26 cellular contexts compared by ENCODE assay signal in the genomic region with DNA sequence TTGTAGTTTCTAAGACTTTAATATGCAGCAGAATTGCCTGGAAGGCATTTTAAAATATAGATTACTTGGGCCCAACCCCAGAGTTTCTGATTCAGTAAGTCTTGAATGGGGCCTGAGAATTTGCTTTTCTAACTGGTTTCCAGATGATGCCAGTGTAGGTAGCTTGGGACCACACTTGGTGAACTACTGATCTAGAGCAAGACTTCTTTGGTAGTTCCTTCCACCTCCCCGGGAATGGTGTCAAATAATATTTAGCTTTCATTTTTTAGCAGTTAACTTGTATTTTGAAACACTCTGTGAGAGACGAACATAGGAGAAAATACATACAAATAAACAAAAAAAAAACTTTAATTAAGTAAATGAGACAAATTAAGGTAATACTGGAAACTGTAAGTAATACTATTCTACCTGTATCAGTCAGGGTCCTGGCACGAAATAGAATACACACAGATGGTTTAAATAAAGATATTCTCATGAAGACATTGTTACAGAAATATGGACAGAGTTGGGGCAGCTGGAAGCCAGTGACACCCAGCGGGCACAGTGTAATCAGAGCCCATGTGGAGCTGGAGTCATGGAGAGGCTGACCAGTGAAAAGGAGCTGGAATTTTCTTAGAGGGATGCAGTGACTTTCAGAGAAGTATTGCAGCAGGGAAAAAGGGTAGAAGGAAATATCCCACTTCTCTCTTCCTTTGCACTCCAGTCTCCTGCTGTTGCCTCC.
"Had no signal": no experiment of that assay in that cellular context is flagged by ENCODE, and none has a peak within 500 bp of the region (broad histone marks: within the 10 kb centered on the region; RNA-seq: fewer than 3 reads in every experiment).

No MANE protein-coding gene starts in this region.

- H3K27ac ChIP-seq: KMS-11, SJCRH30, SK-N-MC had no signal

- ATAC-seq: activated CD4-positive, alpha-beta T cell treated with anti-CD3 and anti-CD28 coated beads for 36 hours; activated CD4-positive, CD25-positive, alpha-beta regulatory T cell treated with anti-CD3 and anti-CD28 coated beads, Interleukin-2, amount 50 U/mL, for 24 hours; activated CD8-positive, alpha-beta T cell treated with anti-CD3 and anti-CD28 coated beads, Interleukin-2, amount 10 ng/mL, durations not matched to agents 7 days and 5 days; WTC11 had no signal

- DNase-seq: activated CD4-positive, alpha-beta T cell treated with anti-CD3 and anti-CD28 coated beads for 36 hours; activated CD4-positive, alpha-beta T cell treated with anti-CD3 and anti-CD28 coated beads, Interleukin-2, amount 10 ng/mL, durations not matched to agents 7 days and 5 days; activated CD4-positive, alpha-beta T cell treated with anti-CD3 and anti-CD28 coated beads, Interleukin-2, amount 50 U/mL, for 48 hours; activated CD8-positive, alpha-beta T cell treated with anti-CD3 and anti-CD28 coated beads, Interleukin-2, amount 10 ng/mL, durations not matched to agents 7 days and 5 days; activated gamma-delta T cell; activated naive CD4-positive, alpha-beta T cell treated with Interleukin-2 at 50 U/mL for 16 hours; activated naive CD8-positive, alpha-beta T cell treated with anti-CD3 and anti-CD28 coated beads, Interleukin-2, amount 10 ng/mL, durations not matched to agents 7 days and 5 days; activated T-cell treated with anti-CD3 and anti-CD28 coated beads, Interleukin-2, amount 50 U/mL, for 24 hours; central memory CD4-positive, alpha-beta T cell; NCI-H1105; NCI-H1417 treated with DMSO at 0.1 percent for 48 hours; NCI-H187 treated with DMSO at 0.1 percent for 48 hours; NCI-H2081 treated with DMSO at 0.1 percent for 48 hours; NCI-H345; NCI-H524 treated with DMSO at 0.1 percent for 48 hours; SHP77 had no signal

- H3K27me3 Mint-ChIP-seq: activated CD4-positive, alpha-beta T cell treated with anti-CD3 and anti-CD28 coated beads for 36 hours; activated CD4-positive, alpha-beta T cell treated with anti-CD3 and anti-CD28 coated beads, Interleukin-2, amount 10 ng/mL, durations not matched to agents 7 days and 5 days; activated naive CD4-positive, alpha-beta T cell treated with anti-CD3 and anti-CD28 coated beads, Interleukin-2, amount 50 U/mL, for 24 hours; activated naive CD8-positive, alpha-beta T cell treated with anti-CD3 and anti-CD28 coated beads, Interleukin-2, amount 10 ng/mL, durations not matched to agents 7 days and 5 days; activated T-cell treated with anti-CD3 and anti-CD28 coated beads, Interleukin-2, amount 50 U/mL, for 24 hours had no signal

- H3K27ac Mint-ChIP-seq: activated CD4-positive, alpha-beta T cell treated with anti-CD3 and anti-CD28 coated beads for 36 hours; activated CD4-positive, alpha-beta T cell treated with anti-CD3 and anti-CD28 coated beads, Interleukin-2, amount 10 ng/mL, durations not matched to agents 7 days and 5 days; activated CD8-positive, alpha-beta T cell treated with anti-CD3 and anti-CD28 coated beads, Interleukin-2, amount 10 ng/mL, durations not matched to agents 7 days and 5 days; activated naive CD4-positive, alpha-beta T cell treated with anti-CD3 and anti-CD28 coated beads, Interleukin-2, amount 50 U/mL, for 24 hours; activated naive CD8-positive, alpha-beta T cell treated with anti-CD3 and anti-CD28 coated beads, Interleukin-2, amount 10 ng/mL, durations not matched to agents 7 days and 5 days; activated T-cell treated with anti-CD3 and anti-CD28 coated beads, Interleukin-2, amount 50 U/mL, for 24 hours; activated T-helper 2 cell treated with anti-CD3 and anti-CD28 coated beads, Interferon-gamma antibody, Interleukin-2, Interleukin-4, amounts not matched to agents 10 μg/mL and 5 μg/mL and 100 μg/mL, durations not matched to agents 14 hours and 24 hours and 36 hours; brain; WTC11 had no signal

- H3K36me3 Mint-ChIP-seq: activated naive CD4-positive, alpha-beta T cell treated with anti-CD3 and anti-CD28 coated beads, Interleukin-2, amount 50 U/mL, for 24 hours; activated naive CD8-positive, alpha-beta T cell treated with anti-CD3 and anti-CD28 coated beads, Interleukin-2, amount 10 ng/mL, durations not matched to agents 7 days and 5 days; brain; WTC11 had no signal

- FAIRE-seq: astrocyte, TTC549 had no signal

- H3K36me3 ChIP-seq: SJCRH30 had no signal

- H3K4me3 Mint-ChIP-seq: activated CD4-positive, alpha-beta T cell treated with anti-CD3 and anti-CD28 coated beads for 36 hours; activated CD4-positive, alpha-beta T cell treated with anti-CD3 and anti-CD28 coated beads, Interleukin-2, amount 10 ng/mL, durations not matched to agents 7 days and 5 days; activated CD8-positive, alpha-beta T cell treated with anti-CD3 and anti-CD28 coated beads, Interleukin-2, amount 10 ng/mL, durations not matched to agents 7 days and 5 days; activated naive CD4-positive, alpha-beta T cell treated with anti-CD3 and anti-CD28 coated beads, Interleukin-2, amount 50 U/mL, for 24 hours; activated naive CD8-positive, alpha-beta T cell treated with anti-CD3 and anti-CD28 coated beads, Interleukin-2, amount 10 ng/mL, durations not matched to agents 7 days and 5 days; activated T-cell treated with anti-CD3 and anti-CD28 coated beads, Interleukin-2, amount 50 U/mL, for 24 hours; brain; WTC11 had no signal

- H3K4me3 ChIP-seq: SJCRH30, SK-N-MC had no signal

- H3K9me3 ChIP-seq: SJCRH30 had no signal

- H3K9me3 Mint-ChIP-seq: activated CD4-positive, alpha-beta T cell treated with anti-CD3 and anti-CD28 coated beads, Interleukin-2, amount 10 ng/mL, durations not matched to agents 7 days and 5 days; activated naive CD8-positive, alpha-beta T cell treated with anti-CD3 and anti-CD28 coated beads, Interleukin-2, amount 10 ng/mL, durations not matched to agents 7 days and 5 days; activated T-helper 2 cell treated with anti-CD3 and anti-CD28 coated beads, Interferon-gamma antibody, Interleukin-2, Interleukin-4, amounts not matched to agents 10 μg/mL and 5 μg/mL and 100 μg/mL, durations not matched to agents 14 hours and 24 hours and 36 hours; brain; WTC11 had no signal

- H3K4me1 Mint-ChIP-seq: activated CD4-positive, alpha-beta T cell treated with anti-CD3 and anti-CD28 coated beads for 36 hours; activated CD4-positive, alpha-beta T cell treated with anti-CD3 and anti-CD28 coated beads, Interleukin-2, amount 10 ng/mL, durations not matched to agents 7 days and 5 days; activated naive CD4-positive, alpha-beta T cell treated with anti-CD3 and anti-CD28 coated beads, Interleukin-2, amount 50 U/mL, for 24 hours; activated naive CD8-positive, alpha-beta T cell treated with anti-CD3 and anti-CD28 coated beads, Interleukin-2, amount 10 ng/mL, durations not matched to agents 7 days and 5 days had no signal

- H3K27me3 ChIP-seq: SJCRH30 had no signal
